11 cellular contexts compared by ENCODE assay signal in genomic region chr5:76952795-76953536, GRCh38. TPM values are rescaled to one million over a fixed set of nuclear protein-coding genes. Genes with fewer than 3 reads are reported as not detected.
DNase-seq lines count a peak whose midpoint lies in the region; ATAC-seq and TF ChIP-seq lines count a peak whose summit lies in the region.
"Had no signal": no experiment of that assay in that cellular context is flagged by ENCODE, and none has a peak within 500 bp of the region (broad histone marks: within the 10 kb centered on the region; RNA-seq: fewer than 3 reads in every experiment).

Gene CRHBP, plus strand, starts transcription at chr5:76953045. Its CDS starts 90 bp downstream, at chr5:76953135.

- H3K4me1 ChIP-seq in RWPE2 (ENCODE audit: insufficient read depth, poor library complexity, severe bottlenecking) (no peaks in the 10 kb centered on the region), trophoblast cell (ENCODE audit: control insufficient read depth in 1 of 2, insufficient read depth in 2 of 2, low read length in 2 of 2) (peaks cover 10 to 12% of the 10 kb centered on the region in 2 experiments)

- H3K79me2 ChIP-seq in trophoblast cell (ENCODE audit: control insufficient read depth, insufficient read depth, low read length, poor library complexity), result no peaks in the 10 kb centered on the region

- peak within 1 kb of the TSS; percentile 45 to 83 for H3K4me3 Mint-ChIP-seq in CD14-positive monocyte
- H3K4me3 Mint-ChIP-seq in glutamatergic neuron (ENCODE audit: unreplicated experiment), result peak within 1 kb of the TSS; percentile 84

- H3K4me3 ChIP-seq in RWPE2 (ENCODE audit: severe bottlenecking) (peak within 1 kb of the TSS; percentile 16), trophoblast cell (ENCODE audit: low read depth, low read length) (peak within 1 kb of the TSS; percentile 7)

- H3K36me3 ChIP-seq in RWPE2 (ENCODE audit: low read depth) (no peaks in the 10 kb centered on the region), trophoblast cell (ENCODE audit: control insufficient read depth in 1 of 2, insufficient read depth in 2 of 2, low read length in 2 of 2) (no peaks in the 10 kb centered on the region)

- H2BK120ac ChIP-seq in trophoblast cell (ENCODE audit: insufficient read depth, low read length, poor library complexity), result no peak within 1 kb of the TSS

- no peak within 1 kb of the TSS for H3K23ac ChIP-seq in trophoblast cell (ENCODE audit: low read length)

- no peak for DNase-seq in CD14-positive monocyte (ENCODE audit: low spot score)
- DNase-seq in RWPE2 (ENCODE audit: low spot score), result no peak
- DNase-seq in glutamatergic neuron, result peak; percentile 44
- no peak for DNase-seq in trophoblast cell
- DNase-seq in activated CD4-positive, CD25-positive, alpha-beta regulatory T cell (lab: John Stamatoyannopoulos, UW), result no peak
- DNase-seq: COR-L47, hippocampal formation, SW 1271 had no signal

- H2BK5ac ChIP-seq in trophoblast cell (ENCODE audit: low read depth, low read length, poor library complexity), result no peak within 1 kb of the TSS

- no peak within 1 kb of the TSS for H3K4ac ChIP-seq in trophoblast cell (ENCODE audit: low read depth, low read length)

- WGBS in trophoblast cell (ENCODE audit: extremely low coverage, insufficient coverage, insufficient read length), result no CpG with 5 or more reads among the region's 23 CpGs

- H2AFZ ChIP-seq in trophoblast cell (ENCODE audit: insufficient read depth, low read length, poor library complexity), result peak within 1 kb of the TSS; percentile 30

- no peak within 1 kb of the TSS for H4K91ac ChIP-seq in trophoblast cell (ENCODE audit: low read depth, low read length)

- no peak within 1 kb of the TSS for H3K27ac ChIP-seq in RWPE2 (ENCODE audit: poor library complexity, severe bottlenecking)
- H3K27ac ChIP-seq in trophoblast cell (ENCODE audit: low read depth, low read length), result no peak within 1 kb of the TSS

- TF ChIP-seq CTCF in CD14-positive monocyte (IDR thresholded peaks at IDR 0.05), result no peak
- no peak for TF ChIP-seq CTCF in RWPE2 (IDR thresholded peaks at IDR 0.05; ENCODE audit: poor library complexity, severe bottlenecking)
- no peak for TF ChIP-seq CTCF in glutamatergic neuron (IDR thresholded peaks at IDR 0.05; ENCODE audit: partially characterized antibody, unreplicated experiment)

- H2AK5ac ChIP-seq in trophoblast cell (ENCODE audit: low read length), result no peak within 1 kb of the TSS

- no peak within 1 kb of the TSS for H4K8ac ChIP-seq in trophoblast cell (ENCODE audit: low read depth, low read length)

- H3K14ac ChIP-seq in trophoblast cell (ENCODE audit: low read length), result no peak within 1 kb of the TSS

- peaks cover 20% of the 10 kb centered on the region for H3K4me1 Mint-ChIP-seq in CD14-positive monocyte
- no peaks in the 10 kb centered on the region for H3K4me1 Mint-ChIP-seq in glutamatergic neuron (ENCODE audit: low read depth, unreplicated experiment)

- no peaks in the 10 kb centered on the region for H3K79me1 ChIP-seq in trophoblast cell (ENCODE audit: low read length)

- H3K27ac Mint-ChIP-seq in CD14-positive monocyte (no peak within 1 kb of the TSS), glutamatergic neuron (ENCODE audit: unreplicated experiment) (no peak within 1 kb of the TSS)

- peaks cover 43 to 53% (median 52%) of the 10 kb centered on the region in 3 donors for H3K27me3 Mint-ChIP-seq in CD14-positive monocyte (ENCODE audit: low read depth in 3 of 3)
- peaks cover 7% of the 10 kb centered on the region for H3K27me3 Mint-ChIP-seq in glutamatergic neuron (ENCODE audit: unreplicated experiment)

- H2BK12ac ChIP-seq in trophoblast cell (ENCODE audit: low read length), result no peak within 1 kb of the TSS

- H3K27me3 ChIP-seq in RWPE2 (ENCODE audit: insufficient read depth, poor library complexity, severe bottlenecking) (peaks cover 43% of the 10 kb centered on the region), trophoblast cell (ENCODE audit: insufficient read depth, low read length) (peaks cover 32% of the 10 kb centered on the region)

- H3K36me3 Mint-ChIP-seq in CD14-positive monocyte (peaks cover 2 to 9% of the 10 kb centered on the region in 2 donors), glutamatergic neuron (ENCODE audit: unreplicated experiment) (no peaks in the 10 kb centered on the region)

- intact Hi-C loops in CD14-positive monocyte (cut with micrococcal nuclease), result no loop called here

- H3K9me3 ChIP-seq in RWPE2 (ENCODE audit: severe bottlenecking) (no peaks in the 10 kb centered on the region), trophoblast cell (ENCODE audit: insufficient read depth, low read depth, low read length) (peaks cover 4% of the 10 kb centered on the region)

- H3K9ac ChIP-seq in trophoblast cell (ENCODE audit: low read length), result no peak within 1 kb of the TSS

- no peak within 1 kb of the TSS for H3K18ac ChIP-seq in trophoblast cell (ENCODE audit: low read length)

- H3K4me2 ChIP-seq in trophoblast cell (ENCODE audit: low read length), result peak within 1 kb of the TSS; percentile 73

- H4K12ac ChIP-seq in trophoblast cell (ENCODE audit: low read depth, low read length), result no peak within 1 kb of the TSS

- H3K9me3 Mint-ChIP-seq in CD14-positive monocyte, result peaks cover 0 to 13% (median 1%) of the 10 kb centered on the region in 7 donors
- peaks cover 1% of the 10 kb centered on the region for H3K9me3 Mint-ChIP-seq in glutamatergic neuron (ENCODE audit: unreplicated experiment)

- ATAC-seq in RWPE2 (ENCODE audit: low read depth) (peak; percentile 57), GM21423 (IDR thresholded peaks at IDR 0.05; ENCODE audit: unreplicated experiment) (no peak), HG03280 (IDR thresholded peaks at IDR 0.05; ENCODE audit: unreplicated experiment) (no peak), GM21515 (IDR thresholded peaks at IDR 0.05; ENCODE audit: unreplicated experiment) (no peak)

RNA-seq across cellular contexts. Expression of gene CRHBP, which starts in this region (rescaled TPM):
- polyA plus RNA-seq in CD14-positive monocyte, result not detected
- not detected for total RNA-seq in glutamatergic neuron (ENCODE audit: unreplicated experiment)
- polyA plus RNA-seq in trophoblast cell (2013), result 0.07 and 0.08 TPM in 2 replicates

Comparison
In these comparisons a context has a peak if more than half of its experiments do, and no peak if none do; other contexts are left out.
1. Peak in DNase-seq in glutamatergic neuron; RNA of the gene not detected or under 1 TPM.